12 cellular contexts compared by ENCODE assay signal in genomic region chr15:89551502-89551901, GRCh38. TPM values are rescaled to one million over a fixed set of nuclear protein-coding genes. Genes with fewer than 3 reads are reported as not detected.
A peak's percentile ranks its signal among the peaks of the same experiment; 100 is the strongest.
DNase-seq lines count a peak whose midpoint lies in the region; ATAC-seq lines count a peak whose summit lies in the region.
"Had no signal": no experiment of that assay in that cellular context is flagged by ENCODE, and none has a peak within 500 bp of the region (broad histone marks: within the 10 kb centered on the region; RNA-seq: fewer than 3 reads in every experiment).

No MANE protein-coding gene starts in this region.

- no peaks in the 10 kb centered on the region for H3K9me3 Mint-ChIP-seq in activated CD8-positive, alpha-beta memory T cell treated with anti-CD3 and anti-CD28 coated beads, Interleukin-2, amount 10 ng/mL, durations not matched to agents 7 days and 5 days (ENCODE audit: low read depth)
- H3K9me3 Mint-ChIP-seq: T-helper 1 cell treated with Interleukin-12 subunit alpha and Interleukin-12 subunit beta and Interleukin-4 antibody, amounts not matched to agents 30 μg/mL and 1 μg/mL, for 36 hours had no signal

- DNase-seq in dermis blood vessel endothelial cell: peak; percentile 3
- no peak for DNase-seq in NCI-H82 treated with DMSO at 0.1 percent for 48 hours (lab: John Stamatoyannopoulos, UW; ENCODE audit: unreplicated experiment)
- DNase-seq in activated CD8-positive, alpha-beta memory T cell treated with anti-CD3 and anti-CD28 coated beads, Interleukin-2, amount 10 ng/mL, durations not matched to agents 7 days and 5 days: no peak
- DNase-seq in inferior parietal cortex (ENCODE audit: extremely low spot score): no peak
- DNase-seq in mesenteric fat pad (ENCODE audit: low spot score): no peak
- DNase-seq: CD4-positive, alpha-beta memory T cell; transverse colon had no signal

- peaks cover 9% of the 10 kb centered on the region for H3K4me1 Mint-ChIP-seq in activated CD8-positive, alpha-beta memory T cell treated with anti-CD3 and anti-CD28 coated beads, Interleukin-2, amount 10 ng/mL, durations not matched to agents 7 days and 5 days
- H3K4me1 Mint-ChIP-seq: CD4-positive, alpha-beta memory T cell had no signal

- peak; percentile 54 for ATAC-seq in GM18498 (IDR thresholded peaks at IDR 0.05; ENCODE audit: unreplicated experiment)
- ATAC-seq in GM21619 (IDR thresholded peaks at IDR 0.05; ENCODE audit: unreplicated experiment): peak; percentile 72
- ATAC-seq in HG03558 (IDR thresholded peaks at IDR 0.05; ENCODE audit: extremely low read depth, unreplicated experiment): peak; percentile 60
- no peak for ATAC-seq in activated CD8-positive, alpha-beta memory T cell treated with anti-CD3 and anti-CD28 coated beads, Interleukin-2, amount 10 ng/mL, durations not matched to agents 7 days and 5 days

- H3K36me3 Mint-ChIP-seq in activated CD8-positive, alpha-beta memory T cell treated with anti-CD3 and anti-CD28 coated beads, Interleukin-2, amount 10 ng/mL, durations not matched to agents 7 days and 5 days: no peaks in the 10 kb centered on the region
- H3K36me3 Mint-ChIP-seq: CD4-positive, alpha-beta memory T cell had no signal

- CTCF ChIA-PET in activated CD8-positive, alpha-beta memory T cell treated with anti-CD3 and anti-CD28 coated beads, Interleukin-2, amount 10 ng/mL, durations not matched to agents 7 days and 5 days (lab: Charles Lee): interaction anchor here (1.1 kb wide), 1 partner anchor 192 kb away, joined by 3 read pairs; no protein-coding TSS in a partner anchor

- H3K27ac Mint-ChIP-seq in activated CD8-positive, alpha-beta memory T cell treated with anti-CD3 and anti-CD28 coated beads, Interleukin-2, amount 10 ng/mL, durations not matched to agents 7 days and 5 days: no peak overlapping the region
- H3K27ac Mint-ChIP-seq: CD4-positive, alpha-beta memory T cell; T-helper 1 cell treated with Interleukin-12 subunit alpha and Interleukin-12 subunit beta and Interleukin-4 antibody, amounts not matched to agents 30 μg/mL and 1 μg/mL, for 36 hours had no signal

- H3K4me3 Mint-ChIP-seq in activated CD8-positive, alpha-beta memory T cell treated with anti-CD3 and anti-CD28 coated beads, Interleukin-2, amount 10 ng/mL, durations not matched to agents 7 days and 5 days: no peak overlapping the region
- H3K4me3 Mint-ChIP-seq: CD4-positive, alpha-beta memory T cell; T-helper 1 cell treated with Interleukin-12 subunit alpha and Interleukin-12 subunit beta and Interleukin-4 antibody, amounts not matched to agents 30 μg/mL and 1 μg/mL, for 36 hours had no signal

- H3K27me3 Mint-ChIP-seq in activated CD8-positive, alpha-beta memory T cell treated with anti-CD3 and anti-CD28 coated beads, Interleukin-2, amount 10 ng/mL, durations not matched to agents 7 days and 5 days: peaks cover 6% of the 10 kb centered on the region

RNA-seq across cellular contexts. Expression of gene TICRR, which starts 23.8 kb away (rescaled TPM):
- 2.2 and 7.0 TPM in 2 replicates for total RNA-seq in dermis blood vessel endothelial cell
- 10 to 100 TPM; 30.8 to 35.5 TPM for total RNA-seq in activated CD8-positive, alpha-beta memory T cell treated with anti-CD3 and anti-CD28 coated beads, Interleukin-2, amount 10 ng/mL, durations not matched to agents 7 days and 5 days
- total RNA-seq in mesenteric fat pad: not detected

RNA-seq across cellular contexts. Expression of gene RHCG, which starts 55.1 kb away (rescaled TPM):
- total RNA-seq in dermis blood vessel endothelial cell: not detected in 2 replicates
- not detected for total RNA-seq in activated CD8-positive, alpha-beta memory T cell treated with anti-CD3 and anti-CD28 coated beads, Interleukin-2, amount 10 ng/mL, durations not matched to agents 7 days and 5 days
- total RNA-seq in mesenteric fat pad: 5.7 TPM
- total RNA-seq: CD4-positive, alpha-beta memory T cell; dermis microvascular lymphatic vessel endothelial cell had no signal
